In the genomic region with DNA sequence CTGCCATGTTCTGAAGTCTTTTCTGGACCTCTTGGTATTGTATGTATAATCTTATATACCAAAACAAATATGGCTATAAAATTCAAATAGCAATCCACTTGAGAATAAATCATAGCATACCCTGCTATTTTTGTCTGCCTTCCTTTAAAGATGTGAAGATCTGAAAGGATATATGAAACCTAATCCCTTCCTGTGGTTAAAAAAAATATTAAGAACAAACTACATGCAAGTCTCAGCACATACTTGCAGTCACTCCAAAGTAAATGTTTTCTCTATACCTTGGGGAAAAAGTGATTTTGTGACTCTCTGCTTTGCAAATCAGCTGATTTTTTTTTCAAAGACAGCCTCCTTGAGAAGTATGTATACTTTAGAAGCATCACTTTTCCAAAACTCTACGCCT, we compare ENCODE assay signal across 17 cellular contexts.
A peak's percentile ranks its signal among the peaks of the same experiment; 100 is the strongest.
DNase-seq lines count a peak whose midpoint lies in the region; ATAC-seq and TF ChIP-seq lines count a peak whose summit lies in the region.
"Had no signal": no experiment of that assay in that cellular context is flagged by ENCODE, and none has a peak within 500 bp of the region (broad histone marks: within the 10 kb centered on the region; RNA-seq: fewer than 3 reads in every experiment).

No MANE protein-coding gene starts in this region.

- intact Hi-C loops in dorsolateral prefrontal cortex (cut with DNase I): no loop called here
- intact Hi-C loops in spleen (cut with DNase I; ENCODE audit: low total_unique reads): no loop called here

- no peak for ATAC-seq in HG03045 (IDR thresholded peaks at IDR 0.05; ENCODE audit: unreplicated experiment)
- ATAC-seq: A549 had no signal

- H3K4me3 ChIP-seq in ACC112 (ENCODE audit: low read depth, low read length) (no peak overlapping the region), astrocyte of the spinal cord (ENCODE audit: low read depth, low read length) (no peak overlapping the region), dorsolateral prefrontal cortex (no peak overlapping the region), spleen (no peak overlapping the region)
- H3K4me3 ChIP-seq: A549, MG63, SJSA1 had no signal

- H3K27ac ChIP-seq in ACC112 (ENCODE audit: low read depth, low read length) (no peak overlapping the region), dorsolateral prefrontal cortex (no peak overlapping the region), spleen (no peak overlapping the region)
- H3K27ac ChIP-seq: A549, RWPE1, SJSA1 had no signal

- peak overlapping the region; percentile 62 for H2AFZ ChIP-seq in ACC112 (ENCODE audit: low read length, unreplicated experiment)

- no peaks in the 10 kb centered on the region for H3K36me3 ChIP-seq in ACC112 (ENCODE audit: insufficient read depth, low read length)
- H3K36me3 ChIP-seq in spleen: no peaks in the 10 kb centered on the region
- H3K36me3 ChIP-seq: MG63, SJSA1 had no signal

- TF ChIP-seq CTCF in astrocyte of the spinal cord (IDR thresholded peaks at IDR 0.05; ENCODE audit: low read depth, low read length) (no peak), dorsolateral prefrontal cortex (IDR thresholded peaks at IDR 0.05 in 54 of 56, conservative IDR thresholded peaks at IDR 0.05 in 2 of 56; ENCODE audit: low read depth in 1 of 56, partially characterized antibody in 56 of 56) (no peak), spleen (IDR thresholded peaks at IDR 0.05 in 8 of 11, conservative IDR thresholded peaks at IDR 0.05 in 3 of 11) (no peak)

- no peaks in the 10 kb centered on the region for H3K9me3 ChIP-seq in spleen
- H3K9me3 ChIP-seq: A549, MG63, SJSA1 had no signal

- TF ChIP-seq POLR2A in spleen (IDR thresholded peaks at IDR 0.05): no peak

- peak; percentile 31 for DNase-seq in NCI-H69 (lab: John Stamatoyannopoulos, UW)
- DNase-seq in astrocyte of the spinal cord (ENCODE audit: low read depth, low spot score): peak; percentile 65
- peak; percentile 23 for DNase-seq in fibroblast of peridontal ligament (ENCODE audit: extremely low read depth)
- no peak for DNase-seq in dorsolateral prefrontal cortex
- DNase-seq in spleen: no peak
- DNase-seq in NCI-H526 (lab: John Stamatoyannopoulos, UW): no peak
- DNase-seq: CD4-positive, CD25-positive, alpha-beta regulatory T cell; EL; H7; MG63; NCI-H1092 treated with DMSO at 0.1 percent for 48 hours; NCI-H774 had no signal

- H3K27me3 ChIP-seq in ACC112 (ENCODE audit: insufficient read depth, low read length): no peaks in the 10 kb centered on the region
- no peaks in the 10 kb centered on the region for H3K27me3 ChIP-seq in dorsolateral prefrontal cortex
- H3K27me3 ChIP-seq in spleen (replicated peaks in 1 of 7): no peaks in the 10 kb centered on the region
- H3K27me3 ChIP-seq: MG63, SJSA1 had no signal

- 38 to 77% (median 65%) methylated on average over 1 of the region's 1 CpG for WGBS in spleen, 5 donors

- H3K4me1 ChIP-seq in ACC112 (ENCODE audit: control insufficient read depth, insufficient read depth, low read length, unreplicated experiment) (peaks cover 12% of the 10 kb centered on the region), spleen (no peaks in the 10 kb centered on the region)
- H3K4me1 ChIP-seq: SJSA1 had no signal

- H3K79me2 ChIP-seq in ACC112 (ENCODE audit: control insufficient read depth, insufficient read depth, low read length, unreplicated experiment): no peaks in the 10 kb centered on the region

- in situ Hi-C loops in astrocyte of the spinal cord (cut with HindIII; ENCODE audit: low sequenced_read_pairs): no loop called here

Comparison
In these comparisons a context has a peak if more than half of its experiments do, and no peak if none do; other contexts are left out.
1. DNase-seq: peak in NCI-H69 (single experiment), astrocyte of the spinal cord (single experiment) and fibroblast of peridontal ligament (single experiment); none in dorsolateral prefrontal cortex (0 of 10), spleen (single experiment) and NCI-H526 (0 of 2).